Comparison of ENCODE assay signal across 1 cellular context in genomic region chr1:70221241-70222077, GRCh38.
TF ChIP-seq lines count a peak whose summit lies in the region.

Gene SRSF11, plus strand, starts transcription at chr1:70221380. Its CDS starts 257 bp downstream, at chr1:70221637.

TF ChIP-seq in HepG2, 621 proteins besides CTCF, POLR2A, EP300 and RAD21 (continued from another document and continues in another):
- TF ChIP-seq, protein P1, sequence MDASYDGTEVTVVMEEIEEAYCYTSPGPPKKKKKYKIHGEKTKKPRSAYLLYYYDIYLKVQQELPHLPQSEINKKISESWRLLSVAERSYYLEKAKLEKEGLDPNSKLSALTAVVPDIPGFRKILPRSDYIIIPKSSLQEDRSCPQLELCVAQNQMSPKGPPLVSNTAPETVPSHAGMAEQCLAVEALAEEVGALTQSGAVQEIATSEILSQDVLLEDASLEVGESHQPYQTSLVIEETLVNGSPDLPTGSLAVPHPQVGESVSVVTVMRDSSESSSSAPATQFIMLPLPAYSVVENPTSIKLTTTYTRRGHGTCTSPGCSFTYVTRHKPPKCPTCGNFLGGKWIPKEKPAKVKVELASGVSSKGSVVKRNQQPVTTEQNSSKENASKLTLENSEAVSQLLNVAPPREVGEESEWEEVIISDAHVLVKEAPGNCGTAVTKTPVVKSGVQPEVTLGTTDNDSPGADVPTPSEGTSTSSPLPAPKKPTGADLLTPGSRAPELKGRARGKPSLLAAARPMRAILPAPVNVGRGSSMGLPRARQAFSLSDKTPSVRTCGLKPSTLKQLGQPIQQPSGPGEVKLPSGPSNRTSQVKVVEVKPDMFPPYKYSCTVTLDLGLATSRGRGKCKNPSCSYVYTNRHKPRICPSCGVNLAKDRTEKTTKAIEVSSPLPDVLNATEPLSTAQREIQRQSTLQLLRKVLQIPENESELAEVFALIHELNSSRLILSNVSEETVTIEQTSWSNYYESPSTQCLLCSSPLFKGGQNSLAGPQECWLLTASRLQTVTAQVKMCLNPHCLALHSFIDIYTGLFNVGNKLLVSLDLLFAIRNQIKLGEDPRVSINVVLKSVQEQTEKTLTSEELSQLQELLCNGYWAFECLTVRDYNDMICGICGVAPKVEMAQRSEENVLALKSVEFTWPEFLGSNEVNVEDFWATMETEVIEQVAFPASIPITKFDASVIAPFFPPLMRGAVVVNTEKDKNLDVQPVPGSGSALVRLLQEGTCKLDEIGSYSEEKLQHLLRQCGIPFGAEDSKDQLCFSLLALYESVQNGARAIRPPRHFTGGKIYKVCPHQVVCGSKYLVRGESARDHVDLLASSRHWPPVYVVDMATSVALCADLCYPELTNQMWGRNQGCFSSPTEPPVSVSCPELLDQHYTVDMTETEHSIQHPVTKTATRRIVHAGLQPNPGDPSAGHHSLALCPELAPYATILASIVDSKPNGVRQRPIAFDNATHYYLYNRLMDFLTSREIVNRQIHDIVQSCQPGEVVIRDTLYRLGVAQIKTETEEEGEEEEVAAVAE (CRISPR knock-in tag; IDR thresholded peaks at IDR 0.05; ENCODE audit: borderline replicate concordance), result peak; percentile 62; the same call in 1 of the 2 replicates
- peak; percentile 87 for TF ChIP-seq POLR2AphosphoS5 (IDR thresholded peaks at IDR 0.05; ENCODE audit: low read depth, low read length)
- peak; percentile 86 for TF ChIP-seq GATAD1 (CRISPR knock-in tag; IDR thresholded peaks at IDR 0.05)
- TF ChIP-seq CBX5 (CRISPR knock-in tag; IDR thresholded peaks at IDR 0.05; ENCODE audit: borderline replicate concordance), result peak; percentile 63; the same call in 1 of the 2 replicates
- TF ChIP-seq MED8 (CRISPR knock-in tag; IDR thresholded peaks at IDR 0.05; ENCODE audit: insufficient replicate concordance), result no peak
- TF ChIP-seq, protein P2, sequence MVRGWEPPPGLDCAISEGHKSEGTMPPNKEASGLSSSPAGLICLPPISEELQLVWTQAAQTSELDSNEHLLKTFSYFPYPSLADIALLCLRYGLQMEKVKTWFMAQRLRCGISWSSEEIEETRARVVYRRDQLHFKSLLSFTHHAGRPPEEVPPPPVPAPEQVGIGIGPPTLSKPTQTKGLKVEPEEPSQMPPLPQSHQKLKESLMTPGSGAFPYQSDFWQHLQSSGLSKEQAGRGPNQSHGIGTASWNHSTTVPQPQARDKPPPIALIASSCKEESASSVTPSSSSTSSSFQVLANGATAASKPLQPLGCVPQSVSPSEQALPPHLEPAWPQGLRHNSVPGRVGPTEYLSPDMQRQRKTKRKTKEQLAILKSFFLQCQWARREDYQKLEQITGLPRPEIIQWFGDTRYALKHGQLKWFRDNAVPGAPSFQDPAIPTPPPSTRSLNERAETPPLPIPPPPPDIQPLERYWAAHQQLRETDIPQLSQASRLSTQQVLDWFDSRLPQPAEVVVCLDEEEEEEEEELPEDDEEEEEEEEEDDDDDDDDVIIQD (CRISPR knock-in tag; IDR thresholded peaks at IDR 0.05; ENCODE audit: low read depth), result peak; percentile 75; the same call in 1 of the 2 replicates
- peak; percentile 41; the same call in 1 of the 2 replicates for TF ChIP-seq FOSL2 (CRISPR knock-in tag; IDR thresholded peaks at IDR 0.05)
- TF ChIP-seq, protein P3, sequence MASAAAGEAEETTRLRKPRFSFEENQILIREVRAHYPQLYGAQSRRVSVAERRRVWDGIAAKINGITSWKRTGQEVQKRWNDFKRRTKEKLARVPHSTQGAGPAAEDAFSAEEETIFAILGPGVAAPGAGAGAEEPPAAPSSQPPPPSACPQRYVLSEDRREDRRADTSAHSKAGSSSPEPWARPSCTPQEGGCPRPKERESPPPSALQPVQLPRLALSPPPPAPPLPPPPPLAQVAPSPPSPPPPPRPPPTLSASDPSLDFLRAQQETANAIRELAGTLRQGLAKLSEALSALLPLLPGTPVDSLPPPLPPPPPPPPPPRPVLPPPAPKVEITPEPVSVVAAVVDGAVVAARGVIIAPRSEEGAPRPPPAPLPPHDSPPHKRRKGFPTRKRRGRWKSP (CRISPR knock-in tag; IDR thresholded peaks at IDR 0.05), result peak; percentile 79; the same call in 1 of the 2 replicates
- TF ChIP-seq ZNF784 (CRISPR knock-in tag; IDR thresholded peaks at IDR 0.05; ENCODE audit: borderline replicate concordance), result peak; percentile 34; the same call in 1 of the 2 replicates
- TF ChIP-seq THYN1 (CRISPR knock-in tag; IDR thresholded peaks at IDR 0.05; ENCODE audit: borderline replicate concordance, low read depth), result no peak
- no peak; the same call in 1 of the 2 replicates for TF ChIP-seq ZNF788 (CRISPR knock-in tag; IDR thresholded peaks at IDR 0.05; ENCODE audit: borderline replicate concordance)
- peak; percentile 27; the same call in 1 of the 2 replicates for TF ChIP-seq RXRB (CRISPR knock-in tag; IDR thresholded peaks at IDR 0.05; ENCODE audit: borderline replicate concordance)
- 0 out of 2 replicates have a peak, but pooled peaks have one; percentile 44 for TF ChIP-seq PCBP1 (IDR thresholded peaks at IDR 0.05; ENCODE audit: borderline replicate concordance, low read depth, low read length)
- TF ChIP-seq, protein P4, sequence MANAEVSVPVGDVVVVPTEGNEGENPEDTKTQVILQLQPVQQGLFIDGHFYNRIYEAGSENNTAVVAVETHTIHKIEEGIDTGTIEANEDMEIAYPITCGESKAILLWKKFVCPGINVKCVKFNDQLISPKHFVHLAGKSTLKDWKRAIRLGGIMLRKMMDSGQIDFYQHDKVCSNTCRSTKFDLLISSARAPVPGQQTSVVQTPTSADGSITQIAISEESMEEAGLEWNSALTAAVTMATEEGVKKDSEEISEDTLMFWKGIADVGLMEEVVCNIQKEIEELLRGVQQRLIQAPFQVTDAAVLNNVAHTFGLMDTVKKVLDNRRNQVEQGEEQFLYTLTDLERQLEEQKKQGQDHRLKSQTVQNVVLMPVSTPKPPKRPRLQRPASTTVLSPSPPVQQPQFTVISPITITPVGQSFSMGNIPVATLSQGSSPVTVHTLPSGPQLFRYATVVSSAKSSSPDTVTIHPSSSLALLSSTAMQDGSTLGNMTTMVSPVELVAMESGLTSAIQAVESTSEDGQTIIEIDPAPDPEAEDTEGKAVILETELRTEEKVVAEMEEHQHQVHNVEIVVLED (CRISPR knock-in tag; IDR thresholded peaks at IDR 0.05; ENCODE audit: borderline replicate concordance), result peak; percentile 85
- TF ChIP-seq FOXK2 (IDR thresholded peaks at IDR 0.05), result no peak
- no peak; the same call in 1 of the 2 replicates for TF ChIP-seq ZBTB20 (CRISPR knock-in tag; IDR thresholded peaks at IDR 0.05; ENCODE audit: borderline replicate concordance, low read depth)
- TF ChIP-seq RNF2 (conservative IDR thresholded peaks at IDR 0.05; ENCODE audit: low read depth), result peak; percentile 69; the same call in 1 of the 2 replicates
- TF ChIP-seq U2AF2 (IDR thresholded peaks at IDR 0.05; ENCODE audit: low read depth, low read length), result peak; percentile 57; the same call in 1 of the 2 replicates
- TF ChIP-seq ZNF558 (CRISPR knock-in tag; IDR thresholded peaks at IDR 0.05; ENCODE audit: borderline replicate concordance), result 0 out of 2 replicates have a peak, but pooled peaks have one; percentile 84
- TF ChIP-seq, protein P5, sequence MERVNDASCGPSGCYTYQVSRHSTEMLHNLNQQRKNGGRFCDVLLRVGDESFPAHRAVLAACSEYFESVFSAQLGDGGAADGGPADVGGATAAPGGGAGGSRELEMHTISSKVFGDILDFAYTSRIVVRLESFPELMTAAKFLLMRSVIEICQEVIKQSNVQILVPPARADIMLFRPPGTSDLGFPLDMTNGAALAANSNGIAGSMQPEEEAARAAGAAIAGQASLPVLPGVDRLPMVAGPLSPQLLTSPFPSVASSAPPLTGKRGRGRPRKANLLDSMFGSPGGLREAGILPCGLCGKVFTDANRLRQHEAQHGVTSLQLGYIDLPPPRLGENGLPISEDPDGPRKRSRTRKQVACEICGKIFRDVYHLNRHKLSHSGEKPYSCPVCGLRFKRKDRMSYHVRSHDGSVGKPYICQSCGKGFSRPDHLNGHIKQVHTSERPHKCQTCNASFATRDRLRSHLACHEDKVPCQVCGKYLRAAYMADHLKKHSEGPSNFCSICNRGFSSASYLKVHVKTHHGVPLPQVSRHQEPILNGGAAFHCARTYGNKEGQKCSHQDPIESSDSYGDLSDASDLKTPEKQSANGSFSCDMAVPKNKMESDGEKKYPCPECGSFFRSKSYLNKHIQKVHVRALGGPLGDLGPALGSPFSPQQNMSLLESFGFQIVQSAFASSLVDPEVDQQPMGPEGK (CRISPR knock-in tag; IDR thresholded peaks at IDR 0.05), result peak; percentile 58; the same call in 1 of the 2 replicates
- TF ChIP-seq RBM22 (optimal IDR thresholded peaks at IDR 0.05; ENCODE audit: low read length), result peak; percentile 88
- TF ChIP-seq PHB2 (IDR thresholded peaks at IDR 0.05; ENCODE audit: partially characterized antibody), result no peak
- TF ChIP-seq PRMT3 (CRISPR knock-in tag; IDR thresholded peaks at IDR 0.05; ENCODE audit: borderline replicate concordance, low read depth), result 0 out of 2 replicates have a peak, but pooled peaks have one; percentile 67
- 0 out of 2 replicates have a peak, but pooled peaks have one; percentile 46 for TF ChIP-seq ZNF619 (CRISPR knock-in tag; IDR thresholded peaks at IDR 0.05)
- TF ChIP-seq RBM39 (IDR thresholded peaks at IDR 0.05; ENCODE audit: low read depth, low read length, poor library complexity, severe bottlenecking), result peak; percentile 99
- 0 out of 2 replicates have a peak, but pooled peaks have one; percentile 13 for TF ChIP-seq KDM6A (CRISPR knock-in tag; IDR thresholded peaks at IDR 0.05; ENCODE audit: low read depth)
- TF ChIP-seq, protein P6, sequence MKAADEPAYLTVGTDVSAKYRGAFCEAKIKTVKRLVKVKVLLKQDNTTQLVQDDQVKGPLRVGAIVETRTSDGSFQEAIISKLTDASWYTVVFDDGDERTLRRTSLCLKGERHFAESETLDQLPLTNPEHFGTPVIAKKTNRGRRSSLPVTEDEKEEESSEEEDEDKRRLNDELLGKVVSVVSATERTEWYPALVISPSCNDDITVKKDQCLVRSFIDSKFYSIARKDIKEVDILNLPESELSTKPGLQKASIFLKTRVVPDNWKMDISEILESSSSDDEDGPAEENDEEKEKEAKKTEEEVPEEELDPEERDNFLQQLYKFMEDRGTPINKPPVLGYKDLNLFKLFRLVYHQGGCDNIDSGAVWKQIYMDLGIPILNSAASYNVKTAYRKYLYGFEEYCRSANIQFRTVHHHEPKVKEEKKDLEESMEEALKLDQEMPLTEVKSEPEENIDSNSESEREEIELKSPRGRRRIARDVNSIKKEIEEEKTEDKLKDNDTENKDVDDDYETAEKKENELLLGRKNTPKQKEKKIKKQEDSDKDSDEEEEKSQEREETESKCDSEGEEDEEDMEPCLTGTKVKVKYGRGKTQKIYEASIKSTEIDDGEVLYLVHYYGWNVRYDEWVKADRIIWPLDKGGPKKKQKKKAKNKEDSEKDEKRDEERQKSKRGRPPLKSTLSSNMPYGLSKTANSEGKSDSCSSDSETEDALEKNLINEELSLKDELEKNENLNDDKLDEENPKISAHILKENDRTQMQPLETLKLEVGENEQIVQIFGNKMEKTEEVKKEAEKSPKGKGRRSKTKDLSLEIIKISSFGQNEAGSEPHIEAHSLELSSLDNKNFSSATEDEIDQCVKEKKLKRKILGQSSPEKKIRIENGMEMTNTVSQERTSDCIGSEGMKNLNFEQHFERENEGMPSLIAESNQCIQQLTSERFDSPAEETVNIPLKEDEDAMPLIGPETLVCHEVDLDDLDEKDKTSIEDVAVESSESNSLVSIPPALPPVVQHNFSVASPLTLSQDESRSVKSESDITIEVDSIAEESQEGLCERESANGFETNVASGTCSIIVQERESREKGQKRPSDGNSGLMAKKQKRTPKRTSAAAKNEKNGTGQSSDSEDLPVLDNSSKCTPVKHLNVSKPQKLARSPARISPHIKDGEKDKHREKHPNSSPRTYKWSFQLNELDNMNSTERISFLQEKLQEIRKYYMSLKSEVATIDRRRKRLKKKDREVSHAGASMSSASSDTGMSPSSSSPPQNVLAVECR (CRISPR knock-in tag; IDR thresholded peaks at IDR 0.05; ENCODE audit: borderline replicate concordance), result peak; percentile 93
- no peak for TF ChIP-seq TCF12 (IDR thresholded peaks at IDR 0.05)
- TF ChIP-seq TCF12 (CRISPR knock-in tag; IDR thresholded peaks at IDR 0.05), result peak; percentile 48; the same call in 1 of the 2 replicates
- TF ChIP-seq, protein P7, sequence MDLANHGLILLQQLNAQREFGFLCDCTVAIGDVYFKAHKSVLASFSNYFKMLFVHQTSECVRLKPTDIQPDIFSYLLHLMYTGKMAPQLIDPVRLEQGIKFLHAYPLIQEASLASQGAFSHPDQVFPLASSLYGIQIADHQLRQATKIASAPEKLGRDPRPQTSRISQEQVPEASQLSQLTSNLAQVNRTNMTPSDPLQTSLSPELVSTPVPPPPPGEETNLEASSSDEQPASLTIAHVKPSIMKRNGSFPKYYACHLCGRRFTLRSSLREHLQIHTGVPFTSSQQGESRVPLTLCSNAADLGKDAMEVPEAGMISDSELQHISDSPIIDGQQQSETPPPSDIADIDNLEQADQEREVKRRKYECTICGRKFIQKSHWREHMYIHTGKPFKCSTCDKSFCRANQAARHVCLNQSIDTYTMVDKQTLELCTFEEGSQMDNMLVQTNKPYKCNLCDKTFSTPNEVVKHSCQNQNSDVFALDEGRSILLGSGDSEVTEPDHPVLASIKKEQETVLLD (CRISPR knock-in tag; IDR thresholded peaks at IDR 0.05; ENCODE audit: low read depth), result peak; percentile 93
- TF ChIP-seq ZNF670 (CRISPR knock-in tag; IDR thresholded peaks at IDR 0.05; ENCODE audit: borderline replicate concordance), result peak; percentile 85
- TF ChIP-seq SUZ12 (IDR thresholded peaks at IDR 0.05; ENCODE audit: low read depth, low read length), result peak; percentile 62
- TF ChIP-seq ZNF30 (CRISPR knock-in tag; IDR thresholded peaks at IDR 0.05), result 0 out of 2 replicates have a peak, but pooled peaks have one; percentile 54
- TF ChIP-seq CHD2 (IDR thresholded peaks at IDR 0.05; ENCODE audit: low read depth, low read length), result peak; percentile 75; the same call in 1 of the 2 replicates
- peak; percentile 82; the same call in 1 of the 2 replicates for TF ChIP-seq DR1 (CRISPR knock-in tag; IDR thresholded peaks at IDR 0.05)
- no peak for TF ChIP-seq ZSCAN29 (CRISPR knock-in tag; conservative IDR thresholded peaks at IDR 0.05)
- TF ChIP-seq ZNF781 (CRISPR knock-in tag; IDR thresholded peaks at IDR 0.05; ENCODE audit: borderline replicate concordance, not compliant biosample characterization), result peak; percentile 84
- TF ChIP-seq HNRNPK (IDR thresholded peaks at IDR 0.05; ENCODE audit: low read depth, low read length, poor library complexity, severe bottlenecking), result peak; percentile 79
- peak; percentile 47 for TF ChIP-seq SRSF1 (optimal IDR thresholded peaks at IDR 0.05; ENCODE audit: low read depth, low read length)
- peak; percentile 60; the same call in 1 of the 2 replicates for TF ChIP-seq TIGD3 (CRISPR knock-in tag; IDR thresholded peaks at IDR 0.05; ENCODE audit: borderline replicate concordance)
- TF ChIP-seq ZNF569 (CRISPR knock-in tag; IDR thresholded peaks at IDR 0.05; ENCODE audit: borderline replicate concordance), result peak; percentile 66; the same call in 1 of the 2 replicates
